Comparison of ENCODE assay signal across 22 cellular contexts in genomic region chr15:42358141-42358540, GRCh38.
"Had no signal": no experiment of that assay in that cellular context is flagged by ENCODE, and none has a peak within 500 bp of the region (broad histone marks: within the 10 kb centered on the region; RNA-seq: fewer than 3 reads in every experiment).

No MANE protein-coding gene starts in this region.

- DNase-seq: colonic mucosa; dermis blood vessel endothelial cell; esophagus squamous epithelium; foreskin fibroblast; head of caudate nucleus; kidney; left cardiac atrium; left ventricle myocardium superior; mesenchymal stem cell; midbrain; retina; stimulated activated CD4-positive, alpha-beta T cell treated with anti-CD3 and anti-CD28 coated beads, Interleukin-2, amount 100 ng/mL, for 24 hours; stimulated activated CD4-positive, alpha-beta T cell treated with anti-CD3 and anti-CD28 coated beads, Interleukin-4, amount 100 ng/mL, for 4 hours; stimulated activated naive B cell treated with anti-CD40 and anti-IgM and Interleukin-4, amounts not matched to agents 10 μg/mL and 1 μg/mL and 100 μg/mL, for 72 hours; trophoblast cell had no signal

- H3K9me3 ChIP-seq: colonic mucosa, esophagus squamous epithelium, prostate gland had no signal

- H3K27me3 ChIP-seq: colonic mucosa, esophagus squamous epithelium, hepatocyte had no signal

- ATAC-seq: left cardiac atrium; left ventricle myocardium superior; natural killer cell treated with Interleukin-12 subunit alpha and Interleukin-12 subunit beta and Interleukin-15 and Interleukin-18, amount 100 ng/mL, for 72 hours; sciatic nerve; stimulated activated naive B cell treated with anti-CD40 and anti-IgM and Interleukin-4, amounts not matched to agents 10 μg/mL and 1 μg/mL and 100 μg/mL, for 72 hours had no signal

- H3K4me1 ChIP-seq: colonic mucosa, esophagus squamous epithelium, parathyroid adenoma, prostate gland had no signal

- H3K9ac ChIP-seq: parathyroid adenoma had no signal

- H3K4me3 ChIP-seq: colonic mucosa, esophagus squamous epithelium, hepatocyte, lung, prostate gland, skin epidermis had no signal

- H3K27ac ChIP-seq: colonic mucosa, esophagus squamous epithelium, hepatocyte, parathyroid adenoma, prostate gland, skin epidermis had no signal

- H3K36me3 ChIP-seq: colonic mucosa had no signal
